Comparison of ENCODE assay signal across 8 cellular contexts in the genomic region with DNA sequence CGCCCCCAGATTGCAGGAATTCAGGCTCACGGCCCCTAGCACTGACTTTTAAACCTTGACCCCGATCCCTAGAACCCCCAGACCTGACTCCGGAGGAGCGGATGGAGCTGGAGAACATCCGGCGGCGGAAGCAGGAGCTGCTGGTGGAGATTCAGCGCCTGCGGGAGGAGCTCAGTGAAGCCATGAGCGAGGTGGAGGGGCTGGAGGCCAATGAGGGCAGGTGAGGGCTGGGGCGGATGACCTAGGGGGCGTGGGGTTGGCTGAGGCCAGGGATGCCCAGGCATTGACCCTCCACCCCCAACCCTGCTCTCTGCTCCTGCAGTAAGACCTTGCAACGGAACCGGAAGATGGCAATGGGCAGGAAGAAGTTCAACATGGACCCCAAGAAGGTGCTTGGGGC. TPM values are rescaled to one million over a fixed set of nuclear protein-coding genes. Genes with fewer than 3 reads are reported as not detected.
A peak's percentile ranks its signal among the peaks of the same experiment; 100 is the strongest.
DNase-seq lines count a peak whose midpoint lies in the region; ATAC-seq, FAIRE-seq and TF ChIP-seq lines count a peak whose summit lies in the region.

No MANE protein-coding gene starts in this region.

- FAIRE-seq in A549 (lab: Jason Lieb, UNC): no peak
- no peak for FAIRE-seq in H54 (lab: Jason Lieb, UNC)

- H3K18ac ChIP-seq in IMR-90 (ENCODE audit: low read depth, low read length): no peak overlapping the region

- peaks cover 49% of the 10 kb centered on the region for H4K20me1 ChIP-seq in IMR-90 (ENCODE audit: insufficient read depth, low read length)

- in situ Hi-C loops in IMR-90 (cut with MboI; ENCODE audit: low sequenced_read_pairs) (no loop called here), G401 (cut with HindIII; ENCODE audit: low sequenced_read_pairs) (no loop called here)

- no peak for TF ChIP-seq RAD21 in A549 (conservative IDR thresholded peaks at IDR 0.05 in 1 of 2, IDR thresholded peaks at IDR 0.05 in 1 of 2)
- TF ChIP-seq RAD21 in IMR-90 (IDR thresholded peaks at IDR 0.05; ENCODE audit: low read length): no peak

- WGBS in A549 (ENCODE audit: missing lambda C conversion rate): 90% methylated on average over 15 of the region's 15 CpGs
- WGBS in IMR-90 (ENCODE audit: extremely low coverage in 2 of 2, insufficient read length in 1 of 2), 2 experiments: 72% methylated on average over 2 of the region's 15 CpGs; no CpG with 5 or more reads in 1 of the 2 experiments

- no peak overlapping the region; the same call in 1 of the 2 replicates for H2AK5ac ChIP-seq in IMR-90 (ENCODE audit: low read depth, low read length)

- no peaks in the 10 kb centered on the region for H3K9me3 ChIP-seq in A549
- H3K9me3 ChIP-seq in IMR-90 (ENCODE audit: control insufficient read depth, insufficient read depth, low read length): no peaks in the 10 kb centered on the region
- no peaks in the 10 kb centered on the region for H3K9me3 ChIP-seq in muscle layer of duodenum (ENCODE audit: control insufficient read depth in 1 of 2, low read length in 2 of 2)

- H3K4me2 ChIP-seq in A549 (peak overlapping the region; percentile 84), IMR-90 (ENCODE audit: low read depth, low read length) (peak overlapping the region; percentile 89)

- no peak overlapping the region for H2AFZ ChIP-seq in IMR-90 (replicated peaks; ENCODE audit: low read length, poor library complexity)

- H4K5ac ChIP-seq in IMR-90 (ENCODE audit: low read depth, low read length): no peak overlapping the region

- peak overlapping the region; percentile 94 to 96; a peak in 5 of 6 replicates for H3K27ac ChIP-seq in A549
- peak overlapping the region; percentile 63; the same call in 1 of the 2 replicates for H3K27ac ChIP-seq in IMR-90 (ENCODE audit: insufficient read depth, low read length)
- peak overlapping the region; percentile 40 for H3K27ac ChIP-seq in caudate nucleus (ENCODE audit: low read depth, low read length)
- H3K27ac ChIP-seq in muscle layer of duodenum (ENCODE audit: low read length): no peak overlapping the region

- H3K36me3 ChIP-seq in IMR-90 (ENCODE audit: control insufficient read depth, insufficient read depth, low read length) (peaks cover 50% of the 10 kb centered on the region), muscle layer of duodenum (ENCODE audit: control insufficient read depth in 1 of 2, insufficient read depth in 2 of 2, low read length in 2 of 2) (peaks cover 45 to 54% of the 10 kb centered on the region in 2 donors)

- no peak overlapping the region for H3K56ac ChIP-seq in IMR-90 (ENCODE audit: extremely low read depth, insufficient read depth, low read length)

- TF ChIP-seq POLR2A in A549 (IDR thresholded peaks at IDR 0.05; ENCODE audit: low read length) (no peak), IMR-90 (IDR thresholded peaks at IDR 0.05; ENCODE audit: low read depth, low read length) (no peak), H54 (IDR thresholded peaks at IDR 0.05; ENCODE audit: low read depth, low read length) (no peak)

- POLR2A ChIA-PET in A549 (lab: Yijun Ruan, JAX): interaction anchor here (1.3 to 1.5 kb wide), 3 partner anchors 11 to 23 kb away, joined by 3 to 6 read pairs (median 5); no protein-coding TSS in a partner anchor
- POLR2A ChIA-PET in IMR-90 (lab: Charles Lee; ENCODE audit: unreplicated experiment): no interaction called here

- H3K79me1 ChIP-seq in IMR-90 (ENCODE audit: low read depth in 1 of 2, low read length in 2 of 2): peaks cover 27 to 55% of the 10 kb centered on the region in 2 experiments

- no peak for TF ChIP-seq EP300 in A549 (IDR thresholded peaks at IDR 0.05)

- H2BK20ac ChIP-seq in IMR-90 (ENCODE audit: low read depth, low read length): no peak overlapping the region

- dilution Hi-C loops in IMR-90 (cut with HindIII; ENCODE audit: low sequenced_read_pairs, unreplicated experiment): no loop called here

- 0 out of 2 replicates have a peak overlapping the region, but pooled peaks have one; percentile 8 for H3K4ac ChIP-seq in IMR-90 (ENCODE audit: low read depth, low read length)

- peak overlapping the region; percentile 91 for H3K9ac ChIP-seq in IMR-90 (ENCODE audit: low read depth, low read length)

- intact Hi-C loops in IMR-90 (cut with micrococcal nuclease): no loop called here

- H3K4me1 ChIP-seq in A549 (peaks cover 24% of the 10 kb centered on the region), IMR-90 (ENCODE audit: control insufficient read depth, insufficient read depth, low read length) (no peaks in the 10 kb centered on the region; the same call in 1 of the 2 replicates), muscle layer of duodenum (ENCODE audit: control insufficient read depth in 1 of 2, insufficient read depth in 2 of 2, low read length in 2 of 2) (peaks cover 6 to 17% of the 10 kb centered on the region in 2 donors)

- no peak overlapping the region for H2BK120ac ChIP-seq in IMR-90 (ENCODE audit: low read depth, low read length)

- 0 out of 2 replicates have a peak overlapping the region, but pooled peaks have one; percentile 10 for H3K23ac ChIP-seq in IMR-90 (ENCODE audit: low read depth, low read length)

- peaks cover 15% of the 10 kb centered on the region for H3K9me1 ChIP-seq in IMR-90 (ENCODE audit: insufficient read depth, low read length)

- 0 out of 2 replicates have a peak overlapping the region, but pooled peaks have one; percentile 16 for H3K14ac ChIP-seq in IMR-90 (replicated peaks; ENCODE audit: low read depth, low read length)

- H3K27me3 ChIP-seq in IMR-90 (ENCODE audit: control insufficient read depth, insufficient read depth, low read length) (no peaks in the 10 kb centered on the region), muscle layer of duodenum (ENCODE audit: low read depth, low read length) (no peaks in the 10 kb centered on the region)

- no peak overlapping the region for H2BK5ac ChIP-seq in IMR-90 (ENCODE audit: low read depth, low read length, poor library complexity, severe bottlenecking)

- H2BK15ac ChIP-seq in IMR-90 (ENCODE audit: low read depth, low read length): no peak overlapping the region

- TF ChIP-seq CTCF in A549 (IDR thresholded peaks at IDR 0.05) (no peak), IMR-90 (conservative IDR thresholded peaks at IDR 0.05; ENCODE audit: low read depth, low read length) (no peak)

- H2AK9ac ChIP-seq in IMR-90 (replicated peaks; ENCODE audit: low read depth, low read length, poor library complexity): peak overlapping the region; percentile 60

- ATAC-seq in A549 (no peak), IMR-90 (ENCODE audit: low read depth) (no peak), HG03135 (IDR thresholded peaks at IDR 0.05; ENCODE audit: unreplicated experiment) (no peak)

- no peak overlapping the region for H4K8ac ChIP-seq in IMR-90 (ENCODE audit: low read depth in 2 of 2, low read length in 2 of 2)

- DNase-seq in A549 (ENCODE audit: low read depth in 1 of 2, low spot score in 1 of 2) (no peak), IMR-90 (no peak), caudate nucleus (lab: John Stamatoyannopoulos, UW) (no peak), H54 (ENCODE audit: insufficient read length, low spot score) (no peak), G401 (ENCODE audit: low spot score) (no peak), NCI-H1105 (lab: John Stamatoyannopoulos, UW) (no peak)

- H3K4me3 ChIP-seq in A549: peak overlapping the region; percentile 82
- H3K4me3 ChIP-seq in IMR-90 (ENCODE audit: insufficient read depth, low read depth, low read length): peak overlapping the region; percentile 68
- peak overlapping the region; percentile 72 to 94 for H3K4me3 ChIP-seq in muscle layer of duodenum (ENCODE audit: low read depth in 1 of 2, low read length in 2 of 2)

- CTCF ChIA-PET in A549 (lab: Yijun Ruan, JAX) (interaction anchor here (0.6 to 2.2 kb wide), 14 partner anchors 11 to 149 kb away, joined by 3 to 16 read pairs (median 4); a partner anchor contains a TSS), IMR-90 (lab: Yijun Ruan, JAX) (interaction anchor here (0.7 to 1.1 kb wide), 2 partner anchors 19 to 114 kb away, joined by 3 to 4 read pairs; no protein-coding TSS in a partner anchor)

- no peak overlapping the region for H4K91ac ChIP-seq in IMR-90 (ENCODE audit: insufficient read depth, low read depth, low read length)

- no TSS peak for BruUV-seq in IMR-90 (replicated peaks; lab: Mats Ljungman, UMichigan)

RNA-seq across cellular contexts. Expression of a gene that starts 1.1 kb away (rescaled TPM):
- 33.4 and 36.9 TPM in 2 replicates for polyA plus RNA-seq in A549 (2011; rRNA removed)
- polyA plus RNA-seq in A549 (2012; cell fraction: cytosol; rRNA removed): 48.4 and 61.1 TPM in 2 replicates
- polyA plus RNA-seq in A549 (2012; cell fraction: nucleus; rRNA removed): 158 and 205 TPM in 2 replicates
- polyA plus RNA-seq in A549 (2017; fragmentation: RNase III; extraction: RNeasy Plus Mini Kit Qiagen cat#74134 plus additional on column Dnase treatment): 42.3 to 55.4 TPM (median 50.5 TPM) in 3 replicates
- 49.4 and 52.6 TPM in 2 replicates for polyA minus RNA-seq in A549 (2011; rRNA and poly(A)+ RNA removed)
- 35.8 and 38.3 TPM in 2 replicates for total RNA-seq in IMR-90 (2012; rRNA removed)
- polyA plus RNA-seq in IMR-90 (2012; rRNA removed): 56.1 and 62.0 TPM in 2 replicates
- polyA plus RNA-seq in IMR-90 (2012; cell fraction: cytosol; rRNA removed): 49.6 and 59.9 TPM in 2 replicates
- polyA plus RNA-seq in IMR-90 (2012; cell fraction: nucleus; rRNA removed; ENCODE audit: low replicate concordance): 149 and 158 TPM in 2 replicates
- total RNA-seq in G401 (2014; rRNA removed; shearing (Covaris generic)): 87.4 and 107 TPM in 2 replicates

RNA-seq across cellular contexts. Expression of a gene that starts 14.9 kb away (rescaled TPM):
- 1.9 and 2.2 TPM in 2 replicates for polyA plus RNA-seq in A549 (2011; rRNA removed)
- polyA plus RNA-seq in A549 (2012; cell fraction: cytosol; rRNA removed): 1.5 and 1.9 TPM in 2 replicates
- 12.5 and 14.5 TPM in 2 replicates for polyA plus RNA-seq in A549 (2012; cell fraction: nucleus; rRNA removed)
- 1.3 to 1.4 TPM (median 1.3 TPM) in 3 replicates for polyA plus RNA-seq in A549 (2017; fragmentation: RNase III; extraction: RNeasy Plus Mini Kit Qiagen cat#74134 plus additional on column Dnase treatment)
- polyA minus RNA-seq in A549 (2011; rRNA and poly(A)+ RNA removed): 1.9 and 2.4 TPM in 2 replicates
- under 0.01 and 0.18 TPM in 2 replicates for total RNA-seq in IMR-90 (2012; rRNA removed)
- 0.34 and 0.39 TPM in 2 replicates for polyA plus RNA-seq in IMR-90 (2012; rRNA removed)
- polyA plus RNA-seq in IMR-90 (2012; cell fraction: cytosol; rRNA removed): 0.11 and 0.29 TPM in 2 replicates
- 2.0 and 4.1 TPM in 2 replicates for polyA plus RNA-seq in IMR-90 (2012; cell fraction: nucleus; rRNA removed; ENCODE audit: low replicate concordance)
- total RNA-seq in G401 (2014; rRNA removed; shearing (Covaris generic)): 0.31 TPM in 1 of 2 replicates, not detected in the other

RNA-seq across cellular contexts. Expression of a gene that starts 24.5 kb away (rescaled TPM):
- polyA plus RNA-seq in A549 (2011; rRNA removed): 40.0 and 48.1 TPM in 2 replicates
- polyA plus RNA-seq in A549 (2012; cell fraction: cytosol; rRNA removed): 64.4 and 73.9 TPM in 2 replicates
- polyA plus RNA-seq in A549 (2012; cell fraction: nucleus; rRNA removed): 93.3 and 105 TPM in 2 replicates
- polyA plus RNA-seq in A549 (2017; fragmentation: RNase III; extraction: RNeasy Plus Mini Kit Qiagen cat#74134 plus additional on column Dnase treatment): 82.1 to 87.0 TPM (median 84.2 TPM) in 3 replicates
- 28.1 and 30.0 TPM in 2 replicates for polyA minus RNA-seq in A549 (2011; rRNA and poly(A)+ RNA removed)
- 22.0 and 32.5 TPM in 2 replicates for total RNA-seq in IMR-90 (2012; rRNA removed)
- 22.5 and 25.2 TPM in 2 replicates for polyA plus RNA-seq in IMR-90 (2012; rRNA removed)
- 20.0 and 42.6 TPM in 2 replicates for polyA plus RNA-seq in IMR-90 (2012; cell fraction: cytosol; rRNA removed)
- polyA plus RNA-seq in IMR-90 (2012; cell fraction: nucleus; rRNA removed; ENCODE audit: low replicate concordance): 13.1 and 26.6 TPM in 2 replicates
- total RNA-seq in G401 (2014; rRNA removed; shearing (Covaris generic)): 87.9 and 99.8 TPM in 2 replicates

RNA-seq across cellular contexts. Expression of a gene that starts 41.4 kb away (rescaled TPM):
- polyA plus RNA-seq in A549 (2011; rRNA removed): 0.62 and 0.95 TPM in 2 replicates
- 2.6 and 3.8 TPM in 2 replicates for polyA plus RNA-seq in A549 (2012; cell fraction: cytosol; rRNA removed)
- 9.6 and 11.7 TPM in 2 replicates for polyA plus RNA-seq in A549 (2012; cell fraction: nucleus; rRNA removed)
- 4.6 to 6.1 TPM (median 5.6 TPM) in 3 replicates for polyA plus RNA-seq in A549 (2017; fragmentation: RNase III; extraction: RNeasy Plus Mini Kit Qiagen cat#74134 plus additional on column Dnase treatment)
- polyA minus RNA-seq in A549 (2011; rRNA and poly(A)+ RNA removed): 0.45 and 0.54 TPM in 2 replicates
- 0.18 TPM in 1 of 2 replicates, not detected in the other for total RNA-seq in IMR-90 (2012; rRNA removed)
- polyA plus RNA-seq in IMR-90 (2012; rRNA removed): 0.60 and 0.87 TPM in 2 replicates
- 0.70 and 0.79 TPM in 2 replicates for polyA plus RNA-seq in IMR-90 (2012; cell fraction: cytosol; rRNA removed)
- 2.9 and 5.0 TPM in 2 replicates for polyA plus RNA-seq in IMR-90 (2012; cell fraction: nucleus; rRNA removed; ENCODE audit: low replicate concordance)
- 8.1 and 12.5 TPM in 2 replicates for total RNA-seq in G401 (2014; rRNA removed; shearing (Covaris generic))
